ENCODE assay signal across 2 cellular contexts in genomic region chr7:5370454-5371353, GRCh38.
TF ChIP-seq lines count a peak whose summit lies in the region.

No MANE protein-coding gene starts in this region.

TF ChIP-seq in IMR-90, 13 proteins besides CTCF, POLR2A, EP300 and RAD21:
- no peak for TF ChIP-seq USF2 (IDR thresholded peaks at IDR 0.05; ENCODE audit: low read depth, low read length)
- no peak for TF ChIP-seq RFX5 (IDR thresholded peaks at IDR 0.05; ENCODE audit: low read depth, low read length)
- TF ChIP-seq CEBPB (IDR thresholded peaks at IDR 0.05; ENCODE audit: low read depth, low read length) = no peak
- no peak for TF ChIP-seq BHLHE40 (IDR thresholded peaks at IDR 0.05; ENCODE audit: low read depth, low read length)
- TF ChIP-seq MAZ (IDR thresholded peaks at IDR 0.05; ENCODE audit: borderline replicate concordance, low read depth, low read length) = no peak
- TF ChIP-seq NFE2L2 (IDR thresholded peaks at IDR 0.05; ENCODE audit: low read depth, low read length) = no peak
- no peak for TF ChIP-seq MAFK (IDR thresholded peaks at IDR 0.05; ENCODE audit: low read depth, low read length)
- no peak for TF ChIP-seq MXI1 (IDR thresholded peaks at IDR 0.05; ENCODE audit: borderline replicate concordance, low read depth, low read length)
- no peak for TF ChIP-seq RCOR1 (IDR thresholded peaks at IDR 0.05; ENCODE audit: insufficient replicate concordance, low read length)

TF ChIP-seq in K562, 482 proteins besides CTCF, POLR2A, EP300 and RAD21:
- no peak for TF ChIP-seq ARID3B (CRISPR knock-in tag; IDR thresholded peaks at IDR 0.05; ENCODE audit: borderline replicate concordance)
- TF ChIP-seq KLF1 (tag; IDR thresholded peaks at IDR 0.05) = no peak
- TF ChIP-seq RBM22 (IDR thresholded peaks at IDR 0.05; ENCODE audit: low read depth, low read length, poor library complexity, severe bottlenecking) = peak; percentile 49
- peak; percentile 28; the same call in 1 of the 2 replicates for TF ChIP-seq HNRNPL (IDR thresholded peaks at IDR 0.05; ENCODE audit: low read depth, low read length)
TF ChIP-seq in K562: peak in this region for 2.
